18 cellular contexts compared by ENCODE assay signal in genomic region chr10:44786451-44786850, GRCh38.
A peak's percentile ranks its signal among the peaks of the same experiment; 100 is the strongest.
DNase-seq lines count a peak whose midpoint lies in the region; ATAC-seq and TF ChIP-seq lines count a peak whose summit lies in the region.
"Had no signal": no experiment of that assay in that cellular context is flagged by ENCODE, and none has a peak within 500 bp of the region (broad histone marks: within the 10 kb centered on the region; RNA-seq: fewer than 3 reads in every experiment).

No MANE protein-coding gene starts in this region.

- peaks cover 3% of the 10 kb centered on the region for H3K9me3 Mint-ChIP-seq in osteocyte (ENCODE audit: unreplicated experiment)
- H3K9me3 Mint-ChIP-seq in CD8-positive, alpha-beta T cell = no peaks in the 10 kb centered on the region

- H3K4me1 ChIP-seq in adipocyte (ENCODE audit: control insufficient read depth, insufficient read depth, low read length) = peaks cover 10% of the 10 kb centered on the region
- no peaks in the 10 kb centered on the region for H3K4me1 ChIP-seq in CD8-positive, alpha-beta T cell (ENCODE audit: insufficient read depth, low read length)
- H3K4me1 ChIP-seq: ascending aorta, stomach had no signal

- H3K27me3 ChIP-seq in adipocyte (replicated peaks; ENCODE audit: control insufficient read depth, insufficient read depth, low read length) = peaks cover 3% of the 10 kb centered on the region
- H3K27me3 ChIP-seq in CD8-positive, alpha-beta T cell (ENCODE audit: insufficient read depth, low read length) = no peaks in the 10 kb centered on the region
- H3K27me3 ChIP-seq: ascending aorta, stomach had no signal

- H3K9me3 ChIP-seq in adipocyte (ENCODE audit: control insufficient read depth, low read length) = no peaks in the 10 kb centered on the region
- no peaks in the 10 kb centered on the region for H3K9me3 ChIP-seq in CD8-positive, alpha-beta T cell (ENCODE audit: low read length)
- H3K9me3 ChIP-seq: ascending aorta, stomach had no signal

- no peak overlapping the region for H3K9ac ChIP-seq in adipocyte (ENCODE audit: low read length)

- peaks cover 12% of the 10 kb centered on the region for H3K27me3 Mint-ChIP-seq in osteocyte (ENCODE audit: unreplicated experiment)
- H3K27me3 Mint-ChIP-seq in CD8-positive, alpha-beta T cell (ENCODE audit: low read depth) = peaks cover 16% of the 10 kb centered on the region
- H3K27me3 Mint-ChIP-seq: activated CD8-positive, alpha-beta memory T cell treated with anti-CD3 and anti-CD28 coated beads, Interleukin-2, amount 10 ng/mL, durations not matched to agents 7 days and 5 days had no signal

- H3K27ac Mint-ChIP-seq in osteocyte (ENCODE audit: unreplicated experiment) = no peak overlapping the region
- no peak overlapping the region for H3K27ac Mint-ChIP-seq in CD8-positive, alpha-beta T cell
- H3K27ac Mint-ChIP-seq: activated CD8-positive, alpha-beta memory T cell treated with anti-CD3 and anti-CD28 coated beads, Interleukin-2, amount 10 ng/mL, durations not matched to agents 7 days and 5 days; B cell; naive B cell had no signal

- intact Hi-C loops in CD8-positive, alpha-beta T cell (cut with DNase I, micrococcal nuclease) = no loop called here

- no peak for TF ChIP-seq CTCF in AG09319 (IDR thresholded peaks at IDR 0.05; ENCODE audit: low read depth, low read length)
- TF ChIP-seq CTCF in osteocyte (IDR thresholded peaks at IDR 0.05) = no peak
- TF ChIP-seq CTCF in CD8-positive, alpha-beta T cell (IDR thresholded peaks at IDR 0.05) = no peak

- POLR2A ChIA-PET in CD8-positive, alpha-beta T cell (lab: Charles Lee) = no interaction called here

- H3K4me3 ChIP-seq in adipocyte (ENCODE audit: low read length) = no peak overlapping the region
- no peak overlapping the region for H3K4me3 ChIP-seq in CD8-positive, alpha-beta T cell (ENCODE audit: low read depth, low read length)
- H3K4me3 ChIP-seq: ascending aorta, stomach had no signal

- H3K36me3 ChIP-seq in adipocyte (ENCODE audit: control insufficient read depth, insufficient read depth, low read length, severe bottlenecking) = no peaks in the 10 kb centered on the region
- no peaks in the 10 kb centered on the region for H3K36me3 ChIP-seq in CD8-positive, alpha-beta T cell (ENCODE audit: insufficient read depth, low read length)
- H3K36me3 ChIP-seq: ascending aorta, stomach had no signal

- peak; percentile 79 for DNase-seq in AG09319 (ENCODE audit: extremely low read depth, low read depth)
- peak; percentile 71 for DNase-seq in adipocyte (ENCODE audit: low read depth)
- peak; percentile 87 for DNase-seq in fibroblast of peridontal ligament (ENCODE audit: extremely low read depth)
- DNase-seq in osteocyte (ENCODE audit: extremely low spot score, unreplicated experiment) = peak; percentile 36
- no peak for DNase-seq in UCSD-AML1 (lab: John Stamatoyannopoulos, UW; ENCODE audit: unreplicated experiment)
- DNase-seq in CD8-positive, alpha-beta T cell = no peak
- DNase-seq in T1000 (lab: John Stamatoyannopoulos, UW) = no peak
- DNase-seq: activated CD4-positive, CD25-positive, alpha-beta regulatory T cell treated with anti-CD3 and anti-CD28 coated beads, Interleukin-2, amount 50 U/mL, for 72 hours; activated CD8-positive, alpha-beta memory T cell treated with anti-CD3 and anti-CD28 coated beads, Interleukin-2, amount 10 ng/mL, durations not matched to agents 7 days and 5 days; activated effector memory CD4-positive, alpha-beta T cell treated with anti-CD3 and anti-CD28 coated beads, Interleukin-2, amount 50 U/mL, for 16 hours; naive B cell; NCI-H1930; SHP77 treated with DMSO at 0.1 percent for 48 hours; stomach; T-helper 2 cell had no signal

- no peaks in the 10 kb centered on the region for H3K36me3 Mint-ChIP-seq in osteocyte (ENCODE audit: unreplicated experiment)
- no peaks in the 10 kb centered on the region for H3K36me3 Mint-ChIP-seq in CD8-positive, alpha-beta T cell
- H3K36me3 Mint-ChIP-seq: activated CD8-positive, alpha-beta memory T cell treated with anti-CD3 and anti-CD28 coated beads, Interleukin-2, amount 10 ng/mL, durations not matched to agents 7 days and 5 days; naive B cell had no signal

- no peak overlapping the region for H3K4me3 Mint-ChIP-seq in osteocyte (ENCODE audit: unreplicated experiment)
- no peak overlapping the region for H3K4me3 Mint-ChIP-seq in CD8-positive, alpha-beta T cell
- H3K4me3 Mint-ChIP-seq: activated CD8-positive, alpha-beta memory T cell treated with anti-CD3 and anti-CD28 coated beads, Interleukin-2, amount 10 ng/mL, durations not matched to agents 7 days and 5 days; B cell; naive B cell had no signal

- ATAC-seq in CD8-positive, alpha-beta T cell = no peak
- ATAC-seq in GM19351 (IDR thresholded peaks at IDR 0.05; ENCODE audit: unreplicated experiment) = no peak
- ATAC-seq: activated CD8-positive, alpha-beta memory T cell treated with anti-CD3 and anti-CD28 coated beads, Interleukin-2, amount 10 ng/mL, durations not matched to agents 7 days and 5 days had no signal

- H3K27ac ChIP-seq in CD8-positive, alpha-beta T cell (ENCODE audit: low read depth, low read length) = no peak overlapping the region
- H3K27ac ChIP-seq: ascending aorta, stomach had no signal

- no peaks in the 10 kb centered on the region for H3K4me1 Mint-ChIP-seq in osteocyte (ENCODE audit: unreplicated experiment)
- H3K4me1 Mint-ChIP-seq in CD8-positive, alpha-beta T cell (ENCODE audit: low read depth) = no peaks in the 10 kb centered on the region
- H3K4me1 Mint-ChIP-seq: activated CD8-positive, alpha-beta memory T cell treated with anti-CD3 and anti-CD28 coated beads, Interleukin-2, amount 10 ng/mL, durations not matched to agents 7 days and 5 days; B cell; naive B cell had no signal

- CTCF ChIA-PET in CD8-positive, alpha-beta T cell (lab: Charles Lee) = no interaction called here

Comparison
In these comparisons a context has a peak if more than half of its experiments do, and no peak if none do; other contexts are left out.
1. DNase-seq: peak in AG09319 (single experiment), adipocyte (single experiment), fibroblast of peridontal ligament (single experiment) and osteocyte (single experiment); none in UCSD-AML1 (single experiment), CD8-positive, alpha-beta T cell (0 of 7) and T1000 (single experiment).